1 cellular context compared by ENCODE assay signal in genomic region chr17:3048727-3049471, GRCh38.
A peak's percentile ranks its signal among the peaks of the same experiment; 100 is the strongest.
TF ChIP-seq lines count a peak whose summit lies in the region.

No MANE protein-coding gene starts in this region.

TF ChIP-seq in HepG2, 621 proteins besides CTCF, POLR2A, EP300 and RAD21 (continued from another document and continues in another):
- TF ChIP-seq, protein P1, sequence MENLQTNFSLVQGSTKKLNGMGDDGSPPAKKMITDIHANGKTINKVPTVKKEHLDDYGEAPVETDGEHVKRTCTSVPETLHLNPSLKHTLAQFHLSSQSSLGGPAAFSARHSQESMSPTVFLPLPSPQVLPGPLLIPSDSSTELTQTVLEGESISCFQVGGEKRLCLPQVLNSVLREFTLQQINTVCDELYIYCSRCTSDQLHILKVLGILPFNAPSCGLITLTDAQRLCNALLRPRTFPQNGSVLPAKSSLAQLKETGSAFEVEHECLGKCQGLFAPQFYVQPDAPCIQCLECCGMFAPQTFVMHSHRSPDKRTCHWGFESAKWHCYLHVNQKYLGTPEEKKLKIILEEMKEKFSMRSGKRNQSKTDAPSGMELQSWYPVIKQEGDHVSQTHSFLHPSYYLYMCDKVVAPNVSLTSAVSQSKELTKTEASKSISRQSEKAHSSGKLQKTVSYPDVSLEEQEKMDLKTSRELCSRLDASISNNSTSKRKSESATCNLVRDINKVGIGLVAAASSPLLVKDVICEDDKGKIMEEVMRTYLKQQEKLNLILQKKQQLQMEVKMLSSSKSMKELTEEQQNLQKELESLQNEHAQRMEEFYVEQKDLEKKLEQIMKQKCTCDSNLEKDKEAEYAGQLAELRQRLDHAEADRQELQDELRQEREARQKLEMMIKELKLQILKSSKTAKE (CRISPR knock-in tag; IDR thresholded peaks at IDR 0.05; ENCODE audit: borderline replicate concordance), result no peak
- no peak for TF ChIP-seq HOXA5 (CRISPR knock-in tag; IDR thresholded peaks at IDR 0.05)
- TF ChIP-seq, protein P2, sequence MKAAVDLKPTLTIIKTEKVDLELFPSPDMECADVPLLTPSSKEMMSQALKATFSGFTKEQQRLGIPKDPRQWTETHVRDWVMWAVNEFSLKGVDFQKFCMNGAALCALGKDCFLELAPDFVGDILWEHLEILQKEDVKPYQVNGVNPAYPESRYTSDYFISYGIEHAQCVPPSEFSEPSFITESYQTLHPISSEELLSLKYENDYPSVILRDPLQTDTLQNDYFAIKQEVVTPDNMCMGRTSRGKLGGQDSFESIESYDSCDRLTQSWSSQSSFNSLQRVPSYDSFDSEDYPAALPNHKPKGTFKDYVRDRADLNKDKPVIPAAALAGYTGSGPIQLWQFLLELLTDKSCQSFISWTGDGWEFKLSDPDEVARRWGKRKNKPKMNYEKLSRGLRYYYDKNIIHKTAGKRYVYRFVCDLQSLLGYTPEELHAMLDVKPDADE (CRISPR knock-in tag; IDR thresholded peaks at IDR 0.05), result no peak
- peak; percentile 39; the same call in 1 of the 2 replicates for TF ChIP-seq FOXK1 (CRISPR knock-in tag; IDR thresholded peaks at IDR 0.05; ENCODE audit: borderline replicate concordance, low read depth)
- TF ChIP-seq ELK4 (CRISPR knock-in tag; IDR thresholded peaks at IDR 0.05; ENCODE audit: borderline replicate concordance), result no peak
- no peak for TF ChIP-seq HMG20B (CRISPR knock-in tag; conservative IDR thresholded peaks at IDR 0.05)
- TF ChIP-seq ZNF367 (CRISPR knock-in tag; IDR thresholded peaks at IDR 0.05; ENCODE audit: borderline replicate concordance), result no peak
- TF ChIP-seq ZNF629 (CRISPR knock-in tag; conservative IDR thresholded peaks at IDR 0.05), result no peak
- TF ChIP-seq EEA1 (CRISPR knock-in tag; IDR thresholded peaks at IDR 0.05; ENCODE audit: borderline replicate concordance), result no peak; the same call in 1 of the 2 replicates
- no peak for TF ChIP-seq JUNB (CRISPR knock-in tag; IDR thresholded peaks at IDR 0.05; ENCODE audit: borderline replicate concordance)
- no peak for TF ChIP-seq ZNF235 (CRISPR knock-in tag; IDR thresholded peaks at IDR 0.05; ENCODE audit: borderline replicate concordance)
- TF ChIP-seq ZNF850 (CRISPR knock-in tag; conservative IDR thresholded peaks at IDR 0.05), result 0 out of 2 replicates have a peak, but pooled peaks have one; percentile 50
- TF ChIP-seq MAX (IDR thresholded peaks at IDR 0.05), result no peak; the same call in 1 of the 2 replicates
- TF ChIP-seq, protein P3, sequence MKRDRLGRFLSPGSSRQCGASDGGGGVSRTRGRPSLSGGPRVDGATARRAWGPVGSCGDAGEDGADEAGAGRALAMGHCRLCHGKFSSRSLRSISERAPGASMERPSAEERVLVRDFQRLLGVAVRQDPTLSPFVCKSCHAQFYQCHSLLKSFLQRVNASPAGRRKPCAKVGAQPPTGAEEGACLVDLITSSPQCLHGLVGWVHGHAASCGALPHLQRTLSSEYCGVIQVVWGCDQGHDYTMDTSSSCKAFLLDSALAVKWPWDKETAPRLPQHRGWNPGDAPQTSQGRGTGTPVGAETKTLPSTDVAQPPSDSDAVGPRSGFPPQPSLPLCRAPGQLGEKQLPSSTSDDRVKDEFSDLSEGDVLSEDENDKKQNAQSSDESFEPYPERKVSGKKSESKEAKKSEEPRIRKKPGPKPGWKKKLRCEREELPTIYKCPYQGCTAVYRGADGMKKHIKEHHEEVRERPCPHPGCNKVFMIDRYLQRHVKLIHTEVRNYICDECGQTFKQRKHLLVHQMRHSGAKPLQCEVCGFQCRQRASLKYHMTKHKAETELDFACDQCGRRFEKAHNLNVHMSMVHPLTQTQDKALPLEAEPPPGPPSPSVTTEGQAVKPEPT (CRISPR knock-in tag; IDR thresholded peaks at IDR 0.05; ENCODE audit: low read depth), result no peak
- no peak; the same call in 1 of the 2 replicates for TF ChIP-seq ZNF563 (CRISPR knock-in tag; IDR thresholded peaks at IDR 0.05)
- TF ChIP-seq ZNF274 (CRISPR knock-in tag; IDR thresholded peaks at IDR 0.05), result no peak; the same call in 1 of the 2 replicates
- TF ChIP-seq ZNF451 (CRISPR knock-in tag; IDR thresholded peaks at IDR 0.05), result no peak
- TF ChIP-seq DPF2 (CRISPR knock-in tag; IDR thresholded peaks at IDR 0.05; ENCODE audit: borderline replicate concordance, low read depth), result no peak
- no peak for TF ChIP-seq FIP1L1 (IDR thresholded peaks at IDR 0.05; ENCODE audit: borderline replicate concordance, insufficient read depth, low read depth, low read length)
- TF ChIP-seq CAMTA2 (CRISPR knock-in tag; IDR thresholded peaks at IDR 0.05; ENCODE audit: borderline replicate concordance), result no peak
- TF ChIP-seq ZNF354B (CRISPR knock-in tag; IDR thresholded peaks at IDR 0.05), result no peak
- TF ChIP-seq KDM6A (CRISPR knock-in tag; IDR thresholded peaks at IDR 0.05; ENCODE audit: low read depth), result no peak
- peak; percentile 23; the same call in 1 of the 2 replicates for TF ChIP-seq ETV5 (CRISPR knock-in tag; IDR thresholded peaks at IDR 0.05; ENCODE audit: borderline replicate concordance)
- TF ChIP-seq HOXD1 (CRISPR knock-in tag; IDR thresholded peaks at IDR 0.05), result no peak
- TF ChIP-seq XBP1 (CRISPR knock-in tag; IDR thresholded peaks at IDR 0.05), result no peak
- no peak for TF ChIP-seq ZNF841 (CRISPR knock-in tag; IDR thresholded peaks at IDR 0.05; ENCODE audit: borderline replicate concordance)
- no peak for TF ChIP-seq JUND (CRISPR knock-in tag; IDR thresholded peaks at IDR 0.05)
- no peak for TF ChIP-seq GFI1 (CRISPR knock-in tag; IDR thresholded peaks at IDR 0.05; ENCODE audit: borderline replicate concordance)
- TF ChIP-seq, protein P4, sequence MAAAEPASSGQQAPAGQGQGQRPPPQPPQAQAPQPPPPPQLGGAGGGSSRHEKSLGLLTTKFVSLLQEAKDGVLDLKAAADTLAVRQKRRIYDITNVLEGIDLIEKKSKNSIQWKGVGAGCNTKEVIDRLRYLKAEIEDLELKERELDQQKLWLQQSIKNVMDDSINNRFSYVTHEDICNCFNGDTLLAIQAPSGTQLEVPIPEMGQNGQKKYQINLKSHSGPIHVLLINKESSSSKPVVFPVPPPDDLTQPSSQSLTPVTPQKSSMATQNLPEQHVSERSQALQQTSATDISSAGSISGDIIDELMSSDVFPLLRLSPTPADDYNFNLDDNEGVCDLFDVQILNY (CRISPR knock-in tag; conservative IDR thresholded peaks at IDR 0.05), result no peak
- TF ChIP-seq, protein P5, sequence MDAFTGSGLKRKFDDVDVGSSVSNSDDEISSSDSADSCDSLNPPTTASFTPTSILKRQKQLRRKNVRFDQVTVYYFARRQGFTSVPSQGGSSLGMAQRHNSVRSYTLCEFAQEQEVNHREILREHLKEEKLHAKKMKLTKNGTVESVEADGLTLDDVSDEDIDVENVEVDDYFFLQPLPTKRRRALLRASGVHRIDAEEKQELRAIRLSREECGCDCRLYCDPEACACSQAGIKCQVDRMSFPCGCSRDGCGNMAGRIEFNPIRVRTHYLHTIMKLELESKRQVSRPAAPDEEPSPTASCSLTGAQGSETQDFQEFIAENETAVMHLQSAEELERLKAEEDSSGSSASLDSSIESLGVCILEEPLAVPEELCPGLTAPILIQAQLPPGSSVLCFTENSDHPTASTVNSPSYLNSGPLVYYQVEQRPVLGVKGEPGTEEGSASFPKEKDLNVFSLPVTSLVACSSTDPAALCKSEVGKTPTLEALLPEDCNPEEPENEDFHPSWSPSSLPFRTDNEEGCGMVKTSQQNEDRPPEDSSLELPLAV (CRISPR knock-in tag; conservative IDR thresholded peaks at IDR 0.05; ENCODE audit: low read depth), result no peak
- no peak for TF ChIP-seq GPBP1L1 (CRISPR knock-in tag; IDR thresholded peaks at IDR 0.05)
- TF ChIP-seq EED (CRISPR knock-in tag; IDR thresholded peaks at IDR 0.05), result no peak
- TF ChIP-seq ZNF556 (CRISPR knock-in tag; IDR thresholded peaks at IDR 0.05; ENCODE audit: borderline replicate concordance), result peak; percentile 49; the same call in 1 of the 2 replicates
- no peak for TF ChIP-seq SIX1 (CRISPR knock-in tag; IDR thresholded peaks at IDR 0.05; ENCODE audit: borderline replicate concordance)
- peak; percentile 61; the same call in 1 of the 2 replicates for TF ChIP-seq ZNF788 (CRISPR knock-in tag; IDR thresholded peaks at IDR 0.05; ENCODE audit: borderline replicate concordance)
- TF ChIP-seq ZKSCAN1 (IDR thresholded peaks at IDR 0.05; ENCODE audit: low read length), result no peak
- TF ChIP-seq RFXANK (CRISPR knock-in tag; IDR thresholded peaks at IDR 0.05), result no peak
- TF ChIP-seq HOXA3 (CRISPR knock-in tag; IDR thresholded peaks at IDR 0.05), result peak; percentile 63
- peak; percentile 98 for TF ChIP-seq HNRNPLL (IDR thresholded peaks at IDR 0.05; ENCODE audit: low read depth, low read length, poor library complexity, severe bottlenecking)
- TF ChIP-seq CBX1 (IDR thresholded peaks at IDR 0.05; ENCODE audit: low read depth), result peak; percentile 96
- TF ChIP-seq, protein P6, sequence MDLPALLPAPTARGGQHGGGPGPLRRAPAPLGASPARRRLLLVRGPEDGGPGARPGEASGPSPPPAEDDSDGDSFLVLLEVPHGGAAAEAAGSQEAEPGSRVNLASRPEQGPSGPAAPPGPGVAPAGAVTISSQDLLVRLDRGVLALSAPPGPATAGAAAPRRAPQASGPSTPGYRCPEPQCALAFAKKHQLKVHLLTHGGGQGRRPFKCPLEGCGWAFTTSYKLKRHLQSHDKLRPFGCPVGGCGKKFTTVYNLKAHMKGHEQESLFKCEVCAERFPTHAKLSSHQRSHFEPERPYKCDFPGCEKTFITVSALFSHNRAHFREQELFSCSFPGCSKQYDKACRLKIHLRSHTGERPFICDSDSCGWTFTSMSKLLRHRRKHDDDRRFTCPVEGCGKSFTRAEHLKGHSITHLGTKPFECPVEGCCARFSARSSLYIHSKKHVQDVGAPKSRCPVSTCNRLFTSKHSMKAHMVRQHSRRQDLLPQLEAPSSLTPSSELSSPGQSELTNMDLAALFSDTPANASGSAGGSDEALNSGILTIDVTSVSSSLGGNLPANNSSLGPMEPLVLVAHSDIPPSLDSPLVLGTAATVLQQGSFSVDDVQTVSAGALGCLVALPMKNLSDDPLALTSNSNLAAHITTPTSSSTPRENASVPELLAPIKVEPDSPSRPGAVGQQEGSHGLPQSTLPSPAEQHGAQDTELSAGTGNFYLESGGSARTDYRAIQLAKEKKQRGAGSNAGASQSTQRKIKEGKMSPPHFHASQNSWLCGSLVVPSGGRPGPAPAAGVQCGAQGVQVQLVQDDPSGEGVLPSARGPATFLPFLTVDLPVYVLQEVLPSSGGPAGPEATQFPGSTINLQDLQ (CRISPR knock-in tag; IDR thresholded peaks at IDR 0.05), result no peak
- TF ChIP-seq FOXA1 (IDR thresholded peaks at IDR 0.05), result no peak
- TF ChIP-seq FOXA1 (CRISPR knock-in tag; IDR thresholded peaks at IDR 0.05), result peak; percentile 17; the same call in 1 of the 2 replicates
- peak; percentile 76; the same call in 1 of the 2 replicates for TF ChIP-seq ZFP91 (CRISPR knock-in tag; IDR thresholded peaks at IDR 0.05; ENCODE audit: borderline replicate concordance)
- TF ChIP-seq, protein P7, sequence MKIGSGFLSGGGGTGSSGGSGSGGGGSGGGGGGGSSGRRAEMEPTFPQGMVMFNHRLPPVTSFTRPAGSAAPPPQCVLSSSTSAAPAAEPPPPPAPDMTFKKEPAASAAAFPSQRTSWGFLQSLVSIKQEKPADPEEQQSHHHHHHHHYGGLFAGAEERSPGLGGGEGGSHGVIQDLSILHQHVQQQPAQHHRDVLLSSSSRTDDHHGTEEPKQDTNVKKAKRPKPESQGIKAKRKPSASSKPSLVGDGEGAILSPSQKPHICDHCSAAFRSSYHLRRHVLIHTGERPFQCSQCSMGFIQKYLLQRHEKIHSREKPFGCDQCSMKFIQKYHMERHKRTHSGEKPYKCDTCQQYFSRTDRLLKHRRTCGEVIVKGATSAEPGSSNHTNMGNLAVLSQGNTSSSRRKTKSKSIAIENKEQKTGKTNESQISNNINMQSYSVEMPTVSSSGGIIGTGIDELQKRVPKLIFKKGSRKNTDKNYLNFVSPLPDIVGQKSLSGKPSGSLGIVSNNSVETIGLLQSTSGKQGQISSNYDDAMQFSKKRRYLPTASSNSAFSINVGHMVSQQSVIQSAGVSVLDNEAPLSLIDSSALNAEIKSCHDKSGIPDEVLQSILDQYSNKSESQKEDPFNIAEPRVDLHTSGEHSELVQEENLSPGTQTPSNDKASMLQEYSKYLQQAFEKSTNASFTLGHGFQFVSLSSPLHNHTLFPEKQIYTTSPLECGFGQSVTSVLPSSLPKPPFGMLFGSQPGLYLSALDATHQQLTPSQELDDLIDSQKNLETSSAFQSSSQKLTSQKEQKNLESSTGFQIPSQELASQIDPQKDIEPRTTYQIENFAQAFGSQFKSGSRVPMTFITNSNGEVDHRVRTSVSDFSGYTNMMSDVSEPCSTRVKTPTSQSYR (CRISPR knock-in tag; IDR thresholded peaks at IDR 0.05; ENCODE audit: borderline replicate concordance), result no peak
- no peak; the same call in 1 of the 2 replicates for TF ChIP-seq ZNF816 (CRISPR knock-in tag; IDR thresholded peaks at IDR 0.05; ENCODE audit: borderline replicate concordance)
- no peak for TF ChIP-seq ZBTB21 (CRISPR knock-in tag; IDR thresholded peaks at IDR 0.05)
